Comparison of ENCODE assay signal across 14 cellular contexts in genomic region chr21:26106562-26106961, GRCh38.
DNase-seq lines count a peak whose midpoint lies in the region; FAIRE-seq and TF ChIP-seq lines count a peak whose summit lies in the region.
"Had no signal": no experiment of that assay in that cellular context is flagged by ENCODE, and none has a peak within 500 bp of the region (broad histone marks: within the 10 kb centered on the region; RNA-seq: fewer than 3 reads in every experiment).

No MANE protein-coding gene starts in this region.

- H3K18ac ChIP-seq in H1 (ENCODE audit: extremely low read depth, low read length) (0 out of 2 replicates have a peak overlapping the region, but pooled peaks have one; percentile 10), mesendoderm (ENCODE audit: low read length) (no peak overlapping the region)

- peak; percentile 65 for FAIRE-seq in H1 (lab: Jason Lieb, UNC)
- FAIRE-seq: HTR-8/SVneo had no signal

- TF ChIP-seq POLR2A in H1 (IDR thresholded peaks at IDR 0.05; ENCODE audit: control extremely low read depth in 1 of 2, low read depth in 2 of 2, low read length in 2 of 2): no peak
- no peak for TF ChIP-seq POLR2A in spleen (IDR thresholded peaks at IDR 0.05)

- no peak overlapping the region for H2AFZ ChIP-seq in H1 (ENCODE audit: low read length)

- intact Hi-C loops in spleen (cut with DNase I; ENCODE audit: low total_unique reads): no loop called here

- POLR2A ChIA-PET in H1 (lab: Charles Lee; ENCODE audit: partially characterized antibody): interaction anchor here (1.2 to 2.2 kb wide), 7 partner anchors 9 to 64 kb away, joined by 3 to 12 read pairs (median 4); partner anchors contain the start of gene APP

- H3K23ac ChIP-seq in H1 (ENCODE audit: insufficient read length): no peak overlapping the region
- H3K23ac ChIP-seq in mesendoderm (ENCODE audit: low read length): no peak overlapping the region

- H3K79me1 ChIP-seq in H1 (ENCODE audit: low read depth, low read length) (peaks cover 11% of the 10 kb centered on the region), mesendoderm (ENCODE audit: low read length) (peaks cover 5% of the 10 kb centered on the region)

- DNase-seq in H1 (ENCODE audit: low read depth in 1 of 2, low spot score in 2 of 2): no peak
- peak; percentile 50 for DNase-seq in mesendoderm
- no peak for DNase-seq in immature natural killer cell
- no peak for DNase-seq in HPDE6-E6E7 (ENCODE audit: extremely low spot score)
- DNase-seq in spleen: no peak
- no peak for DNase-seq in GM13977 (ENCODE audit: low spot score)
- DNase-seq: H7, KBM-7, NCI-H2081 treated with DMSO at 0.1 percent for 48 hours, NCI-H510A, NCI-H82 had no signal

- in situ Hi-C loops in GM13977 (cut with MboI; ENCODE audit: low pct_unique_long_range_greater_than_20kb, low sequenced_read_pairs, unreplicated experiment): no loop called here

- no peak overlapping the region for H2BK15ac ChIP-seq in H1 (ENCODE audit: low read length)
- H2BK15ac ChIP-seq in mesendoderm (replicated peaks; ENCODE audit: low read depth): no peak overlapping the region

- peaks cover 55% of the 10 kb centered on the region for H3K4me1 ChIP-seq in HUES64 (ENCODE audit: insufficient read depth, low read length)
- peaks cover 0 to 26% (median 20%) of the 10 kb centered on the region in 4 experiments; a peak in 6 of 7 replicates for H3K4me1 ChIP-seq in H1 (replicated peaks in 1 of 4; ENCODE audit: control insufficient read depth in 3 of 4, insufficient read depth in 4 of 4, low read length in 3 of 4)
- peaks cover 18% of the 10 kb centered on the region for H3K4me1 ChIP-seq in mesendoderm (ENCODE audit: control insufficient read depth, low read depth, low read length)
- H3K4me1 ChIP-seq in spleen: no peaks in the 10 kb centered on the region

- peak overlapping the region; percentile 78 for H2BK12ac ChIP-seq in H1 (ENCODE audit: low read depth, low read length)

- no peak overlapping the region for H3K56ac ChIP-seq in H1 (replicated peaks; ENCODE audit: insufficient read length, low read depth, low read length)
- no peak overlapping the region for H3K56ac ChIP-seq in mesendoderm (ENCODE audit: low read length)

- no peaks in the 10 kb centered on the region for H3K4me1 Mint-ChIP-seq in immature natural killer cell

- H3K27me3 ChIP-seq in HUES64 (ENCODE audit: insufficient read depth, low read length): no peaks in the 10 kb centered on the region
- H3K27me3 ChIP-seq in H1 (replicated peaks in 1 of 4; ENCODE audit: control insufficient read depth in 3 of 4, extremely low read depth in 1 of 4, insufficient read depth in 3 of 4, low read length in 3 of 4): no peaks in the 10 kb centered on the region
- no peaks in the 10 kb centered on the region for H3K27me3 ChIP-seq in mesendoderm (ENCODE audit: insufficient read depth, low read length, poor library complexity)
- no peaks in the 10 kb centered on the region for H3K27me3 ChIP-seq in spleen (replicated peaks in 1 of 7)

- CTCF ChIA-PET in H1 (lab: Charles Lee; ENCODE audit: partially characterized antibody): interaction anchor here (0.9 kb wide), 1 partner anchor 13 kb away, joined by 3 read pairs; no protein-coding TSS in a partner anchor

- no peak for TF ChIP-seq RAD21 in H1 (IDR thresholded peaks at IDR 0.05 in 1 of 2, conservative IDR thresholded peaks at IDR 0.05 in 1 of 2; ENCODE audit: low read depth in 2 of 2, low read length in 2 of 2)

- no peak overlapping the region; the same call in 1 of the 2 replicates for H3K4me3 ChIP-seq in HUES64 (ENCODE audit: low read length)
- H3K4me3 ChIP-seq in H1 (ENCODE audit: extremely low read depth in 1 of 4, insufficient read depth in 2 of 4, low read depth in 3 of 4, low read length in 4 of 4): peak overlapping the region in 1 of 4 experiments; percentile 7; a peak in 1 of 8 replicates
- H3K4me3 ChIP-seq in mesendoderm (ENCODE audit: low read length): no peak overlapping the region
- no peak overlapping the region for H3K4me3 ChIP-seq in spleen

- 57% methylated on average over 7 of the region's 7 CpGs for WGBS in HUES64
- WGBS in H1 (ENCODE audit: extremely low coverage in 1 of 2, insufficient coverage in 1 of 2, insufficient read length in 1 of 2, insufficient replicate concordance in 2 of 2, low coverage in 1 of 2, low lambda C conversion rate in 2 of 2, missing lambda C conversion rate in 1 of 2), 2 experiments: 77% methylated on average over 7 of the region's 7 CpGs; no CpG with 5 or more reads in 1 of the 2 experiments
- no CpG with 5 or more reads among the region's 7 CpGs for WGBS in mesendoderm (ENCODE audit: extremely low coverage, insufficient coverage, low lambda C conversion rate)
- WGBS in spleen, 5 donors: 80 to 94% (median 91%) methylated on average over 7 of the region's 7 CpGs

- no peak overlapping the region for H3K27ac Mint-ChIP-seq in immature natural killer cell

- H3K9me3 ChIP-seq in HUES64 (ENCODE audit: insufficient read depth, low read depth, low read length): no peaks in the 10 kb centered on the region
- H3K9me3 ChIP-seq in H1 (ENCODE audit: insufficient read depth in 2 of 2, low read depth in 1 of 2, low read length in 1 of 2): no peaks in the 10 kb centered on the region
- H3K9me3 ChIP-seq in spleen: peaks cover 0 to 3% (median 0%) of the 10 kb centered on the region in 8 donors

- H2BK120ac ChIP-seq in H1 (replicated peaks; ENCODE audit: low read depth, low read length): no peak overlapping the region
- H2BK120ac ChIP-seq in mesendoderm (ENCODE audit: low read depth, low read length): no peak overlapping the region

- H4K20me1 ChIP-seq in H1 (replicated peaks in 1 of 2; ENCODE audit: control insufficient read depth in 1 of 2, insufficient read depth in 2 of 2, low read length in 2 of 2): peaks cover 2 to 13% of the 10 kb centered on the region in 2 experiments

- no peak for TF ChIP-seq EP300 in H1 (IDR thresholded peaks at IDR 0.05; ENCODE audit: borderline replicate concordance in 1 of 2, low read depth in 2 of 2, low read length in 2 of 2)

- H3K79me2 ChIP-seq in H1 (ENCODE audit: control insufficient read depth in 1 of 2, insufficient read depth in 2 of 2, low read length in 2 of 2) (peaks cover 6 to 91% of the 10 kb centered on the region in 2 experiments; a peak in 3 of 4 replicates), mesendoderm (ENCODE audit: control insufficient read depth, insufficient read depth, low read length) (peaks cover 63% of the 10 kb centered on the region)

- TF ChIP-seq CTCF in H1 (IDR thresholded peaks at IDR 0.05; ENCODE audit: control extremely low read depth in 1 of 3, insufficient read depth in 1 of 3, low read depth in 1 of 3, low read length in 3 of 3) (no peak), spleen (IDR thresholded peaks at IDR 0.05 in 8 of 11, conservative IDR thresholded peaks at IDR 0.05 in 3 of 11) (no peak), GM13977 (IDR thresholded peaks at IDR 0.05; ENCODE audit: extremely low read depth, insufficient read depth, missing control alignments) (no peak)

- no peak overlapping the region for H3K4me3 Mint-ChIP-seq in immature natural killer cell

- peaks cover 50% of the 10 kb centered on the region for H3K36me3 ChIP-seq in HUES64 (ENCODE audit: insufficient read depth, low read length)
- H3K36me3 ChIP-seq in H1 (ENCODE audit: control insufficient read depth in 2 of 4, insufficient read depth in 4 of 4, low read length in 3 of 4): peaks cover 0 to 34% (median 13%) of the 10 kb centered on the region in 4 experiments; a peak in 7 of 8 replicates
- no peaks in the 10 kb centered on the region for H3K36me3 ChIP-seq in mesendoderm (ENCODE audit: control insufficient read depth, insufficient read depth, low read length)
- H3K36me3 ChIP-seq in spleen: peaks cover 0 to 42% (median under 1%) of the 10 kb centered on the region in 6 donors

- H3K9ac ChIP-seq in HUES64 (ENCODE audit: low read depth, low read length) (peak overlapping the region; percentile 19; the same call in 1 of the 2 replicates), H1 (replicated peaks in 1 of 4; ENCODE audit: extremely low read depth in 1 of 4, low read depth in 3 of 4, low read length in 3 of 4) (no peak overlapping the region), mesendoderm (ENCODE audit: low read length) (no peak overlapping the region)

- peaks cover 0 to 3% (median 0%) of the 10 kb centered on the region in 3 donors for H3K27me3 Mint-ChIP-seq in immature natural killer cell (ENCODE audit: low read depth in 3 of 3)

- H2AK5ac ChIP-seq in H1 (ENCODE audit: low read depth, low read length) (0 out of 2 replicates have a peak overlapping the region, but pooled peaks have one; percentile 1), mesendoderm (ENCODE audit: low read length) (no peak overlapping the region)

- H3K27ac ChIP-seq in HUES64 (ENCODE audit: low read depth, low read length): peak overlapping the region; percentile 40
- no peak overlapping the region; the same call in 1 of the 2 replicates for H3K27ac ChIP-seq in H1 (ENCODE audit: low read depth, low read length)
- H3K27ac ChIP-seq in mesendoderm (ENCODE audit: low read depth, low read length): no peak overlapping the region
- no peak overlapping the region for H3K27ac ChIP-seq in spleen
- H3K27ac ChIP-seq: C4-2B had no signal

- H3K4me2 ChIP-seq in H1 (ENCODE audit: insufficient read depth in 1 of 2, low read depth in 2 of 2, low read length in 2 of 2) (peak overlapping the region; percentile 43 to 80), mesendoderm (ENCODE audit: low read length) (no peak overlapping the region)

- no peaks in the 10 kb centered on the region; the same call in 1 of the 2 replicates for H3K23me2 ChIP-seq in H1 (ENCODE audit: low read depth, low read length)

- H4K5ac ChIP-seq in H1 (ENCODE audit: insufficient read length, low read depth, low read length): no peak overlapping the region
- H4K5ac ChIP-seq in mesendoderm (ENCODE audit: low read length): no peak overlapping the region

- H4K91ac ChIP-seq in H1 (replicated peaks; ENCODE audit: insufficient read length, low read length): no peak overlapping the region

- no peaks in the 10 kb centered on the region for H3K36me3 Mint-ChIP-seq in immature natural killer cell

- H2BK5ac ChIP-seq in H1 (ENCODE audit: low read depth, low read length) (peak overlapping the region; percentile 64; the same call in 1 of the 2 replicates), mesendoderm (ENCODE audit: low read length) (no peak overlapping the region)

- H4K8ac ChIP-seq in H1 (ENCODE audit: extremely low read depth, insufficient read depth, low read length): no peak overlapping the region
- no peak overlapping the region for H4K8ac ChIP-seq in mesendoderm (ENCODE audit: low read depth, low read length)

- no peak overlapping the region for H3K14ac ChIP-seq in H1 (ENCODE audit: insufficient read length)

- peaks cover 0 to 6% (median 3%) of the 10 kb centered on the region in 6 donors for H3K9me3 Mint-ChIP-seq in immature natural killer cell

- H2BK20ac ChIP-seq in H1 (ENCODE audit: low read length): no peak overlapping the region

- no peak overlapping the region for H3K4ac ChIP-seq in H1 (replicated peaks; ENCODE audit: insufficient read length, low read depth, low read length)
- no peak overlapping the region for H3K4ac ChIP-seq in mesendoderm (ENCODE audit: low read depth, low read length)

TF ChIP-seq in H1, 55 proteins besides CTCF, POLR2A, EP300 and RAD21 (continues in another document):
- no peak for TF ChIP-seq KDM4A (IDR thresholded peaks at IDR 0.05; ENCODE audit: low read depth, low read length, severe bottlenecking)
- TF ChIP-seq GTF2F1 (IDR thresholded peaks at IDR 0.05; ENCODE audit: borderline replicate concordance, low read depth, low read length): no peak
- no peak for TF ChIP-seq CREB1 (IDR thresholded peaks at IDR 0.05)
